16 cellular contexts compared by ENCODE assay signal in genomic region chr10:12780634-12781601, GRCh38.
DNase-seq lines count a peak whose midpoint lies in the region; ATAC-seq, FAIRE-seq and TF ChIP-seq lines count a peak whose summit lies in the region.
"Had no signal": no experiment of that assay in that cellular context is flagged by ENCODE, and none has a peak within 500 bp of the region (broad histone marks: within the 10 kb centered on the region; RNA-seq: fewer than 3 reads in every experiment).

No MANE protein-coding gene starts in this region.

- FAIRE-seq in H54 (lab: Jason Lieb, UNC): no peak
- FAIRE-seq: HTR-8/SVneo, urothelium cell line had no signal

- peak overlapping the region in 4 of 6 donors; percentile 26 to 91 (median 40) for H3K27ac Mint-ChIP-seq in naive B cell
- H3K27ac Mint-ChIP-seq: activated naive CD8-positive, alpha-beta T cell; dendritic cell treated with granulocyte-macrophage colony-stimulating factor and Interleukin-4, amounts not matched to agents 40 ng/mL and 50 ng/mL, for 4 days had no signal

- no peaks in the 10 kb centered on the region for H3K9me3 Mint-ChIP-seq in naive B cell
- H3K9me3 Mint-ChIP-seq: dendritic cell treated with granulocyte-macrophage colony-stimulating factor and Interleukin-4, amounts not matched to agents 40 ng/mL and 50 ng/mL, for 4 days had no signal

- H3K4me1 Mint-ChIP-seq in naive B cell: peaks cover 6 to 19% (median 11%) of the 10 kb centered on the region in 3 donors

- no peak for TF ChIP-seq POLR2A in lower leg skin (IDR thresholded peaks at IDR 0.05)
- TF ChIP-seq POLR2A in H54 (IDR thresholded peaks at IDR 0.05; ENCODE audit: low read depth, low read length): no peak

- no peaks in the 10 kb centered on the region for H3K27me3 Mint-ChIP-seq in naive B cell
- H3K27me3 Mint-ChIP-seq: activated naive CD8-positive, alpha-beta T cell; dendritic cell treated with granulocyte-macrophage colony-stimulating factor and Interleukin-4, amounts not matched to agents 40 ng/mL and 50 ng/mL, for 4 days had no signal

- H3K4me3 ChIP-seq in lower leg skin (ENCODE audit: low read depth, poor library complexity, severe bottlenecking): no peak overlapping the region

- H3K4me3 Mint-ChIP-seq in naive B cell: peak overlapping the region in 1 of 8 donors; percentile 35
- H3K4me3 Mint-ChIP-seq: activated naive CD8-positive, alpha-beta T cell; dendritic cell treated with granulocyte-macrophage colony-stimulating factor and Interleukin-4, amounts not matched to agents 40 ng/mL and 50 ng/mL, for 4 days had no signal

- intact Hi-C loops in lower leg skin (cut with DNase I; ENCODE audit: low total_unique reads): no loop called here

- TF ChIP-seq CTCF in lower leg skin (IDR thresholded peaks at IDR 0.05): no peak

- peak overlapping the region; percentile 74 for H3K27ac ChIP-seq in angular gyrus (ENCODE audit: low read depth, low read length)

- DNase-seq in activated CD8-positive, alpha-beta memory T cell treated with anti-CD3 and anti-CD28 coated beads, Interleukin-2, amount 50 U/mL, for 48 hours: peak; percentile 79
- no peak for DNase-seq in activated CD8-positive, alpha-beta memory T cell treated with anti-CD3 and anti-CD28 coated beads for 24 hours
- DNase-seq in naive B cell (no peak), lower leg skin (ENCODE audit: low spot score in 2 of 2) (no peak), DMS153 treated with DMSO at 0.1 percent for 48 hours (lab: John Stamatoyannopoulos, UW; ENCODE audit: unreplicated experiment) (no peak), H54 (ENCODE audit: insufficient read length, low spot score) (no peak)
- DNase-seq in stimulated activated CD8-positive, alpha-beta memory T cell treated with anti-CD3 and anti-CD28 coated beads, Interleukin-4, amount 100 ng/mL, for 48 hours: peak; percentile 76
- DNase-seq: midbrain, NCI-H446 treated with DMSO at 0.1 percent for 48 hours, PC-3, SW 1271 had no signal

- 81 to 84% methylated on average over 22 of the region's 22 CpGs for WGBS in lower leg skin, 2 donors

- H3K36me3 Mint-ChIP-seq in naive B cell: peaks cover 17 to 30% of the 10 kb centered on the region in 2 donors

- ATAC-seq in naive B cell (ENCODE audit: low read depth in 2 of 2): no peak
- ATAC-seq: PC-3 had no signal

Comparison
In these comparisons a context has a peak if more than half of its experiments do, and no peak if none do; other contexts are left out.
1. DNase-seq: peak in activated CD8-positive, alpha-beta memory T cell treated with anti-CD3 and anti-CD28 coated beads, Interleukin-2, amount 50 U/mL, for 48 hours (single experiment) and stimulated activated CD8-positive, alpha-beta memory T cell treated with anti-CD3 and anti-CD28 coated beads, Interleukin-4, amount 100 ng/mL, for 48 hours (single experiment); none in activated CD8-positive, alpha-beta memory T cell treated with anti-CD3 and anti-CD28 coated beads for 24 hours (single experiment), naive B cell (single experiment), lower leg skin (0 of 2), DMS153 treated with DMSO at 0.1 percent for 48 hours (single experiment) and H54 (single experiment).